20 cellular contexts compared by ENCODE assay signal in genomic region chr2:10316860-10317259, GRCh38.
"Had no signal": no experiment of that assay in that cellular context is flagged by ENCODE, and none has a peak within 500 bp of the region (broad histone marks: within the 10 kb centered on the region; RNA-seq: fewer than 3 reads in every experiment).

No MANE protein-coding gene starts in this region.

- H3K4me3 Mint-ChIP-seq: activated B cell treated with CpG ODN at 0.5 μM for 24 hours; activated CD4-positive, alpha-beta memory T cell treated with anti-CD3 and anti-CD28 coated beads for 36 hours; activated naive CD4-positive, alpha-beta T cell treated with anti-CD3 and anti-CD28 coated beads, Interleukin-2, amount 10 ng/mL, durations not matched to agents 7 days and 5 days; stimulated activated naive CD8-positive, alpha-beta T cell treated with anti-CD3 and anti-CD28 coated beads, Interleukin-15, Interleukin-2, amounts not matched to agents 100 ng/mL and 50 ng/mL, for 24 hours had no signal

- H3K9me3 Mint-ChIP-seq: activated B cell treated with CpG ODN at 0.5 μM for 24 hours; activated CD4-positive, alpha-beta memory T cell treated with anti-CD3 and anti-CD28 coated beads for 36 hours had no signal

- H3K27ac ChIP-seq: gastrocnemius medialis, heart left ventricle, pancreas, right lobe of liver, tibial nerve had no signal

- H3K36me3 ChIP-seq: gastrocnemius medialis, heart left ventricle, left lung, pancreas, right lobe of liver, tibial nerve had no signal

- ATAC-seq: gastrocnemius medialis, heart left ventricle, right lobe of liver had no signal

- DNase-seq: activated B cell treated with CpG ODN at 0.5 μM for 24 hours; activated CD4-positive, alpha-beta memory T cell treated with anti-CD3 and anti-CD28 coated beads for 36 hours; activated CD4-positive, alpha-beta T cell treated with anti-CD3 and anti-CD28 coated beads for 4 hours; activated naive CD4-positive, alpha-beta T cell treated with anti-CD3 and anti-CD28 coated beads, Interleukin-2, amount 10 ng/mL, durations not matched to agents 7 days and 5 days; activated T-cell treated with anti-CD3 and anti-CD28 coated beads, Interleukin-2, amount 50 U/mL, for 1 hour; cerebellar nuclear complex; cortex of kidney; erythroblast; gastrocnemius medialis; heart left ventricle; kidney; left lung; pancreas; right lobe of liver; small intestine; stimulated activated CD4-positive, alpha-beta T cell treated with anti-CD3 and anti-CD28 coated beads, Interleukin-15, amount 100 ng/mL, for 24 hours; stimulated activated CD4-positive, alpha-beta T cell treated with anti-CD3 and anti-CD28 coated beads, Interleukin-2, amount 100 ng/mL, for 48 hours; T-helper 9 cell had no signal

- H3K27me3 Mint-ChIP-seq: activated B cell treated with CpG ODN at 0.5 μM for 24 hours; activated CD4-positive, alpha-beta memory T cell treated with anti-CD3 and anti-CD28 coated beads for 36 hours; activated naive CD4-positive, alpha-beta T cell treated with anti-CD3 and anti-CD28 coated beads, Interleukin-2, amount 10 ng/mL, durations not matched to agents 7 days and 5 days; stimulated activated naive CD8-positive, alpha-beta T cell treated with anti-CD3 and anti-CD28 coated beads, Interleukin-15, Interleukin-2, amounts not matched to agents 100 ng/mL and 50 ng/mL, for 24 hours had no signal

- H3K9me3 ChIP-seq: gastrocnemius medialis, heart left ventricle, left lung, pancreas, right lobe of liver, tibial nerve had no signal

- H3K4me1 ChIP-seq: gastrocnemius medialis, left lung, right lobe of liver, tibial nerve had no signal

- H3K27me3 ChIP-seq: gastrocnemius medialis, heart left ventricle, left lung, pancreas, right lobe of liver, tibial nerve had no signal

- H3K4me3 ChIP-seq: gastrocnemius medialis, heart left ventricle, left lung, pancreas, right lobe of liver, tibial nerve had no signal

- H3K27ac Mint-ChIP-seq: activated B cell treated with CpG ODN at 0.5 μM for 24 hours; activated naive CD4-positive, alpha-beta T cell treated with anti-CD3 and anti-CD28 coated beads, Interleukin-2, amount 10 ng/mL, durations not matched to agents 7 days and 5 days had no signal
